ENCODE assay signal across 1 cellular context in the genomic region with DNA sequence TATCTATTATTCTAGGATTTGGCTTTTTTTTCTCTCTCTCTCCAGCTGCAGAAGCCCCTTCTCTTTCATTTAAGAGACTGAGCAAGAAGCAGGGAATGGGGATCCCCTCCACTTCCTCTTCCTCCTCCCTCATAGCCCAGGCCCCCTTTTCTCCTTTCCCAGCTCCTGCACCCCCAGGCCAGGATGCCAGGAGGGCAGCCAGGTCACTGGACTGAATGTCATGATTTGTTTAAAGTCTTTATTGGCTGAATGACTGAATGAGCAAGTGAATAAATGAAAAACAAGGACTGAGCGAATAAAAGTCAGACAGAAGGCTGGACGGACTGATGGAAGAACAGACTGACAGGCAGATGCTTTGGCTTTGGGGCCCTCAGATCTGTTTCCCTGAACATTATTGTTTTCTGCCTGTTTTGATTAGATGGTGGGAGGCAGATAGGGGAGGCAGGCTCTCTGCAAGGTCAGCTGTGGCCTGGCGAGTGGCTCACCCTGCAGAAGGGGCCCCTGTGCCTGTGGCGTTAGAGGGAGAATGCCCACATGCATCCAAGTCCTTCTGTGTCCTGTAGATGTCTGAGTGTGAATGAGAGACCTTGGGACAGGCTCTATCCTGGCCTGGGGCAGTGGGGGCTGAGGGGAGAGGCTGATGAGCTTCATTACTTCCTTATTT.
TF ChIP-seq lines count a peak whose summit lies in the region.

No MANE protein-coding gene starts in this region.

TF ChIP-seq in H1, 55 proteins besides CTCF, POLR2A, EP300 and RAD21:
- TF ChIP-seq, protein P1, sequence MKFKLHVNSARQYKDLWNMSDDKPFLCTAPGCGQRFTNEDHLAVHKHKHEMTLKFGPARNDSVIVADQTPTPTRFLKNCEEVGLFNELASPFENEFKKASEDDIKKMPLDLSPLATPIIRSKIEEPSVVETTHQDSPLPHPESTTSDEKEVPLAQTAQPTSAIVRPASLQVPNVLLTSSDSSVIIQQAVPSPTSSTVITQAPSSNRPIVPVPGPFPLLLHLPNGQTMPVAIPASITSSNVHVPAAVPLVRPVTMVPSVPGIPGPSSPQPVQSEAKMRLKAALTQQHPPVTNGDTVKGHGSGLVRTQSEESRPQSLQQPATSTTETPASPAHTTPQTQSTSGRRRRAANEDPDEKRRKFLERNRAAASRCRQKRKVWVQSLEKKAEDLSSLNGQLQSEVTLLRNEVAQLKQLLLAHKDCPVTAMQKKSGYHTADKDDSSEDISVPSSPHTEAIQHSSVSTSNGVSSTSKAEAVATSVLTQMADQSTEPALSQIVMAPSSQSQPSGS (IDR thresholded peaks at IDR 0.05; ENCODE audit: low read length), result no peak
- no peak for TF ChIP-seq TEAD4 (IDR thresholded peaks at IDR 0.05; ENCODE audit: low read depth, low read length)
- no peak for TF ChIP-seq FOSL1 (IDR thresholded peaks at IDR 0.05; ENCODE audit: insufficient read depth, low read depth, low read length)
- TF ChIP-seq, protein P2, sequence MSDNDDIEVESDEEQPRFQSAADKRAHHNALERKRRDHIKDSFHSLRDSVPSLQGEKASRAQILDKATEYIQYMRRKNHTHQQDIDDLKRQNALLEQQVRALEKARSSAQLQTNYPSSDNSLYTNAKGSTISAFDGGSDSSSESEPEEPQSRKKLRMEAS (IDR thresholded peaks at IDR 0.05), result no peak
- no peak for TF ChIP-seq JUND (IDR thresholded peaks at IDR 0.05; ENCODE audit: low read length)
- TF ChIP-seq TCF12 (IDR thresholded peaks at IDR 0.05; ENCODE audit: low read depth, low read length), result no peak
- TF ChIP-seq KDM4A (IDR thresholded peaks at IDR 0.05; ENCODE audit: low read depth, low read length, severe bottlenecking), result no peak
- TF ChIP-seq CEBPB (IDR thresholded peaks at IDR 0.05; ENCODE audit: low read depth, low read length), result no peak
- no peak for TF ChIP-seq POLR2AphosphoS5 (IDR thresholded peaks at IDR 0.05; ENCODE audit: low read depth, low read length)
- TF ChIP-seq PHF8 (conservative IDR thresholded peaks at IDR 0.05; ENCODE audit: low read depth, low read length), result no peak
- no peak for TF ChIP-seq POU5F1 (IDR thresholded peaks at IDR 0.05; ENCODE audit: low read depth, low read length)
- no peak for TF ChIP-seq TAF1 (IDR thresholded peaks at IDR 0.05; ENCODE audit: low read depth, low read length)
- TF ChIP-seq HDAC6 (IDR thresholded peaks at IDR 0.05; ENCODE audit: low read depth, low read length), result no peak
- TF ChIP-seq, protein P3, sequence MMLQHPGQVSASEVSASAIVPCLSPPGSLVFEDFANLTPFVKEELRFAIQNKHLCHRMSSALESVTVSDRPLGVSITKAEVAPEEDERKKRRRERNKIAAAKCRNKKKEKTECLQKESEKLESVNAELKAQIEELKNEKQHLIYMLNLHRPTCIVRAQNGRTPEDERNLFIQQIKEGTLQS (IDR thresholded peaks at IDR 0.05; ENCODE audit: insufficient read depth, low read depth, low read length), result no peak
- no peak for TF ChIP-seq TBP (IDR thresholded peaks at IDR 0.05; ENCODE audit: low read depth, low read length)
- no peak for TF ChIP-seq KDM1A (IDR thresholded peaks at IDR 0.05; ENCODE audit: borderline replicate concordance, low read length)
- TF ChIP-seq BRCA1 (IDR thresholded peaks at IDR 0.05; ENCODE audit: low read depth, low read length), result no peak
- TF ChIP-seq YY1 (IDR thresholded peaks at IDR 0.05; ENCODE audit: low read depth, low read length), result no peak
- no peak for TF ChIP-seq CHD1 (IDR thresholded peaks at IDR 0.05; ENCODE audit: low read depth, low read length)
